ENCODE assay signal across 14 cellular contexts in the genomic region with DNA sequence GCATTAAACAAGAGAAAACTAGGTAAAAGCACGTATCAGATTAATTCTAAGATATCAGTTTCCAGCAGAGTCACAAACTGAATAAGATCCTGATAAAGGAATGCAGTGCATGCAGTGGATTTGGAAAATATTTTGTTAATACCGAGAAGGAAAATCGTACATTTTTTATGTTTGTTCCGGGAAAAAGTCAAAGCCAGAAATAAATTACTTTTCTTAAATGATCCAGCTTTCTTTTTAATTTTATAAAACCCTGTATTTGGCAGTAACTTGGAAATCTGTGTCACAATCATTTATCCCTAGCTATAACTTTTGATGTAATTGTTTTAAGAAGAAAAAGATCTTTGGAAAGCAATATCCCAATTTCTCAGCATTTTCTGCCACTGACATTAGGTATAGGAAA. TPM values are rescaled to one million over a fixed set of nuclear protein-coding genes. Genes with fewer than 3 reads are reported as not detected.
DNase-seq lines count a peak whose midpoint lies in the region; ATAC-seq and TF ChIP-seq lines count a peak whose summit lies in the region.
"Had no signal": no experiment of that assay in that cellular context is flagged by ENCODE, and none has a peak within 500 bp of the region (broad histone marks: within the 10 kb centered on the region; RNA-seq: fewer than 3 reads in every experiment).

No MANE protein-coding gene starts in this region.

- H2AFZ ChIP-seq in fibroblast of lung (ENCODE audit: low read length), result no peak overlapping the region
- H2AFZ ChIP-seq in neuronal stem cell (ENCODE audit: low read length), result peak overlapping the region; percentile 79

- ATAC-seq in left ventricle myocardium superior, result no peak
- no peak for ATAC-seq in upper lobe of right lung

- H3K4me1 ChIP-seq in left ventricle myocardium inferior (peaks cover 54% of the 10 kb centered on the region), fibroblast of lung (ENCODE audit: control insufficient read depth, extremely low read depth, insufficient read depth, low read length) (peaks cover 2% of the 10 kb centered on the region), neuronal stem cell (ENCODE audit: control insufficient read depth in 2 of 2, insufficient read depth in 1 of 2, low read depth in 1 of 2, low read length in 2 of 2) (peaks cover 10 to 25% of the 10 kb centered on the region in 2 donors), upper lobe of right lung (peaks cover 13% of the 10 kb centered on the region)

- no peak overlapping the region for H3K14ac ChIP-seq in neuronal stem cell (ENCODE audit: low read length)

- no peak overlapping the region for H3K23ac ChIP-seq in neuronal stem cell (ENCODE audit: low read depth, low read length, poor library complexity)

- no peak overlapping the region for H2BK15ac ChIP-seq in neuronal stem cell (ENCODE audit: low read length)

- H3K27me3 Mint-ChIP-seq in activated naive CD4-positive, alpha-beta T cell treated with anti-CD3 and anti-CD28 coated beads, Interleukin-2, amount 10 ng/mL, durations not matched to agents 7 days and 5 days, result peaks cover 17% of the 10 kb centered on the region

- no peak overlapping the region for H3K27ac Mint-ChIP-seq in activated naive CD4-positive, alpha-beta T cell treated with anti-CD3 and anti-CD28 coated beads, Interleukin-2, amount 10 ng/mL, durations not matched to agents 7 days and 5 days

- H3K9ac ChIP-seq in fibroblast of lung (ENCODE audit: insufficient read depth, low read length), result no peak overlapping the region
- no peak overlapping the region for H3K9ac ChIP-seq in neuronal stem cell (ENCODE audit: low read depth, low read length, poor library complexity)

- no peaks in the 10 kb centered on the region for H3K79me2 ChIP-seq in fibroblast of lung (ENCODE audit: control insufficient read depth, insufficient read depth, low read length)

- H3K4me3 ChIP-seq in left ventricle myocardium inferior (peak overlapping the region; percentile 71), fibroblast of lung (replicated peaks in 1 of 4; ENCODE audit: control extremely low read depth in 1 of 4, insufficient read depth in 1 of 4, low read depth in 3 of 4, low read length in 4 of 4) (peak overlapping the region in 1 of 4 experiments; percentile 48), neuronal stem cell (ENCODE audit: low read length in 2 of 2) (peak overlapping the region in 1 of 2 donors; percentile 52), upper lobe of right lung (peak overlapping the region; percentile 49)
- H3K4me3 ChIP-seq: cardiac muscle cell, mucosa of descending colon had no signal

- TF ChIP-seq CTCF in left ventricle myocardium inferior (IDR thresholded peaks at IDR 0.05; ENCODE audit: borderline replicate concordance), result no peak
- TF ChIP-seq CTCF in fibroblast of lung (conservative IDR thresholded peaks at IDR 0.05 in 1 of 2, IDR thresholded peaks at IDR 0.05 in 1 of 2; ENCODE audit: low read depth in 1 of 2, low read length in 2 of 2), result no peak
- TF ChIP-seq CTCF in upper lobe of right lung (IDR thresholded peaks at IDR 0.05), result no peak

- H2AK5ac ChIP-seq in neuronal stem cell (ENCODE audit: low read depth, low read length), result no peak overlapping the region

- H3K4me3 Mint-ChIP-seq in activated naive CD4-positive, alpha-beta T cell treated with anti-CD3 and anti-CD28 coated beads, Interleukin-2, amount 10 ng/mL, durations not matched to agents 7 days and 5 days, result no peak overlapping the region

- no peaks in the 10 kb centered on the region for H3K4me1 Mint-ChIP-seq in activated naive CD4-positive, alpha-beta T cell treated with anti-CD3 and anti-CD28 coated beads, Interleukin-2, amount 10 ng/mL, durations not matched to agents 7 days and 5 days

- WGBS in neuronal stem cell (ENCODE audit: extremely low coverage in 2 of 2, insufficient read length in 2 of 2, insufficient replicate concordance in 1 of 2), 2 donors, result no CpG with 5 or more reads among the region's 4 CpGs

- no peaks in the 10 kb centered on the region for H3K79me1 ChIP-seq in neuronal stem cell (ENCODE audit: low read depth, low read length)

- no peaks in the 10 kb centered on the region for H3K36me3 Mint-ChIP-seq in activated naive CD4-positive, alpha-beta T cell treated with anti-CD3 and anti-CD28 coated beads, Interleukin-2, amount 10 ng/mL, durations not matched to agents 7 days and 5 days

- no peak overlapping the region for H2BK12ac ChIP-seq in neuronal stem cell (ENCODE audit: low read length)

- no peak overlapping the region for H3K4ac ChIP-seq in neuronal stem cell (ENCODE audit: low read length)

- no peak overlapping the region for H4K91ac ChIP-seq in neuronal stem cell (ENCODE audit: low read depth, low read length, poor library complexity)

- H3K27me3 ChIP-seq in left ventricle myocardium inferior (ENCODE audit: low read depth) (no peaks in the 10 kb centered on the region), fibroblast of lung (ENCODE audit: control insufficient read depth, insufficient read depth, low read length) (no peaks in the 10 kb centered on the region), neuronal stem cell (ENCODE audit: control insufficient read depth in 3 of 3, insufficient read depth in 3 of 3, low read depth in 1 of 3, low read length in 3 of 3) (no peaks in the 10 kb centered on the region), upper lobe of right lung (no peaks in the 10 kb centered on the region)
- H3K27me3 ChIP-seq: cardiac muscle cell had no signal

- no peaks in the 10 kb centered on the region for H3K9me3 ChIP-seq in left ventricle myocardium inferior (replicated peaks)
- H3K9me3 ChIP-seq in fibroblast of lung (ENCODE audit: control insufficient read depth, insufficient read depth, low read depth, low read length), result no peaks in the 10 kb centered on the region
- H3K9me3 ChIP-seq in neuronal stem cell (replicated peaks in 1 of 2; ENCODE audit: control insufficient read depth in 2 of 2, insufficient read depth in 1 of 2, low read depth in 1 of 2, low read length in 2 of 2), result no peaks in the 10 kb centered on the region
- H3K9me3 ChIP-seq in upper lobe of right lung, result no peaks in the 10 kb centered on the region
- H3K9me3 ChIP-seq: mucosa of descending colon had no signal

- no peak for DNase-seq in left ventricle myocardium inferior
- no peak for DNase-seq in left ventricle myocardium superior
- DNase-seq in fibroblast of lung (ENCODE audit: low read depth in 2 of 2), result no peak
- DNase-seq in neuronal stem cell (ENCODE audit: low spot score), result no peak
- no peak for DNase-seq in upper lobe of right lung
- DNase-seq in activated naive CD4-positive, alpha-beta T cell treated with anti-CD3 and anti-CD28 coated beads, Interleukin-2, amount 10 ng/mL, durations not matched to agents 7 days and 5 days, result no peak
- DNase-seq in mucosa of gallbladder (ENCODE audit: low spot score), result no peak
- no peak for DNase-seq in NCI-H2227 (lab: John Stamatoyannopoulos, UW; ENCODE audit: unreplicated experiment)
- DNase-seq: activated CD8-positive, alpha-beta memory T cell treated with anti-CD3 and anti-CD28 coated beads for 24 hours; activated gamma-delta T cell; mucosa of descending colon; NCI-H69; RPMI8226 had no signal

- H3K36me3 ChIP-seq in left ventricle myocardium inferior (no peaks in the 10 kb centered on the region), fibroblast of lung (ENCODE audit: control insufficient read depth, insufficient read depth, low read length) (no peaks in the 10 kb centered on the region), neuronal stem cell (replicated peaks in 1 of 2; ENCODE audit: control insufficient read depth in 2 of 2, insufficient read depth in 2 of 2, low read length in 2 of 2) (no peaks in the 10 kb centered on the region), upper lobe of right lung (no peaks in the 10 kb centered on the region)
- H3K36me3 ChIP-seq: cardiac muscle cell had no signal

- H2BK120ac ChIP-seq in neuronal stem cell (ENCODE audit: low read depth, low read length), result no peak overlapping the region

- H3K27ac ChIP-seq in left ventricle myocardium inferior (replicated peaks) (peak overlapping the region; percentile 95), fibroblast of lung (ENCODE audit: insufficient read depth, low read length) (no peak overlapping the region), neuronal stem cell (replicated peaks; ENCODE audit: low read length) (no peak overlapping the region), upper lobe of right lung (peak overlapping the region; percentile 85)

- no peaks in the 10 kb centered on the region for H3K9me3 Mint-ChIP-seq in activated naive CD4-positive, alpha-beta T cell treated with anti-CD3 and anti-CD28 coated beads, Interleukin-2, amount 10 ng/mL, durations not matched to agents 7 days and 5 days

- no peak overlapping the region for H2BK5ac ChIP-seq in neuronal stem cell (ENCODE audit: low read length)

- H3K18ac ChIP-seq in neuronal stem cell (ENCODE audit: low read length), result no peak overlapping the region

- H3K4me2 ChIP-seq in fibroblast of lung (ENCODE audit: extremely low read depth, insufficient read depth, low read length), result peak overlapping the region; percentile 78
- no peak overlapping the region for H3K4me2 ChIP-seq in neuronal stem cell (ENCODE audit: insufficient read depth, low read length, poor library complexity, severe bottlenecking)

- H4K20me1 ChIP-seq in fibroblast of lung (ENCODE audit: control insufficient read depth, extremely low read depth, insufficient read depth, low read length), result no peaks in the 10 kb centered on the region

- intact Hi-C loops in left ventricle myocardium inferior (cut with micrococcal nuclease) (loop anchor here (10.0 kb wide), 1 partner anchor 112 kb away; no protein-coding TSS in a partner anchor), left ventricle myocardium superior (cut with micrococcal nuclease) (loop anchor here (10.0 kb wide), 1 partner anchor 112 kb away; no protein-coding TSS in a partner anchor), upper lobe of right lung (cut with DNase I) (no loop called here)

- CTCF ChIA-PET in activated naive CD4-positive, alpha-beta T cell treated with anti-CD3 and anti-CD28 coated beads, Interleukin-2, amount 10 ng/mL, durations not matched to agents 7 days and 5 days (lab: Charles Lee), result interaction anchor here (0.8 kb wide), 1 partner anchor 466 kb away, joined by 3 read pairs; no protein-coding TSS in a partner anchor

- H4K8ac ChIP-seq in neuronal stem cell (ENCODE audit: low read depth, low read length), result no peak overlapping the region

RNA-seq across cellular contexts. Expression of a gene that starts 1.0 kb away (rescaled TPM):
- total RNA-seq in left ventricle myocardium inferior (123 TPM), left ventricle myocardium superior (115 TPM), fibroblast of lung (0.51 and 1.5 TPM in 2 replicates), upper lobe of right lung (21.5 TPM), mucosa of gallbladder (5.9 TPM)
- polyA plus RNA-seq in fibroblast of lung, result 0.91 and 31.0 TPM in 2 replicates
- 0.96 and 33.9 TPM in 2 replicates for polyA plus RNA-seq in fibroblast of lung (2012)
- 6.0 TPM in 1 of 2 replicates, not detected in the other for polyA minus RNA-seq in fibroblast of lung (ENCODE audit: low replicate concordance)
- polyA plus RNA-seq in neuronal stem cell (2013, experiment 1 of 2), result not detected
- not detected for polyA plus RNA-seq in neuronal stem cell (2013, experiment 2 of 2)

Comparison
In these comparisons a context has a peak if more than half of its experiments do, and no peak if none do; other contexts are left out.
1. H3K27ac ChIP-seq: peak in left ventricle myocardium inferior (single experiment) and upper lobe of right lung (single experiment); none in fibroblast of lung (single experiment) and neuronal stem cell (single experiment).